22 cellular contexts compared by ENCODE assay signal in the genomic region with DNA sequence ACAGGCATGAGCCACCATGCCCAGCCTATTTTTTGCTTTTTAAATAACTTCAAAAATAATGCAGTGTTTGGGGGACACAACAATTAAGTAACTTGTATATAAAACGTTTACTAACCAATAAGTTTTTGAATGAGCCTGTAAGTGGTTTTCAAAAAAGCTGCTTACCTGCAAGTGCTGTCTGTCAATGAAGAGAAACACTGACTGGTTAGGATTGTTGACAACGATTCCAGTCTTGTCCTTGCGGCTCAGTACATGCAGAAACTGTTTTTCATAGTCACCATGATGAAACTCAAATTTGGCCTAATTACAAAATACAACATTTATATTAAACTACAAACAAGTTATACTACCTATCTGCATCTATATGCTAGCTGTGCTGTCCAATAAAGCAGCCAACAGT. TPM values are rescaled to one million over a fixed set of nuclear protein-coding genes. Genes with fewer than 3 reads are reported as not detected.
A peak's percentile ranks its signal among the peaks of the same experiment; 100 is the strongest.
DNase-seq lines count a peak whose midpoint lies in the region; ATAC-seq, FAIRE-seq and TF ChIP-seq lines count a peak whose summit lies in the region.
"Had no signal": no experiment of that assay in that cellular context is flagged by ENCODE, and none has a peak within 500 bp of the region (broad histone marks: within the 10 kb centered on the region; RNA-seq: fewer than 3 reads in every experiment).

No MANE protein-coding gene starts in this region.

- H3K9me3 Mint-ChIP-seq in activated CD8-positive, alpha-beta T cell treated with anti-CD3 and anti-CD28 coated beads for 36 hours: no peaks in the 10 kb centered on the region
- H3K9me3 Mint-ChIP-seq in activated CD8-positive, alpha-beta T cell treated with anti-CD3 and anti-CD28 coated beads, Interleukin-2, amount 10 ng/mL, durations not matched to agents 7 days and 5 days (ENCODE audit: insufficient read depth): no peaks in the 10 kb centered on the region
- no peaks in the 10 kb centered on the region for H3K9me3 Mint-ChIP-seq in natural killer cell
- no peaks in the 10 kb centered on the region for H3K9me3 Mint-ChIP-seq in natural killer cell treated with Interleukin-12 subunit alpha and Interleukin-12 subunit beta and Interleukin-15 and Interleukin-18, amount 100 ng/mL, for 72 hours
- no peaks in the 10 kb centered on the region for H3K9me3 Mint-ChIP-seq in stimulated activated effector memory CD8-positive, alpha-beta T cell treated with anti-CD3 and anti-CD28 coated beads, Interleukin-12 subunit alpha, Interleukin-12 subunit beta, amount 100 ng/mL, for 72 hours
- H3K9me3 Mint-ChIP-seq: CD8-positive, alpha-beta T cell had no signal

- RAD21 ChIA-PET in GM12878 (lab: Charles Lee; ENCODE audit: unreplicated experiment): no interaction called here

- peak overlapping the region; percentile 62 for H3K27ac Mint-ChIP-seq in activated CD8-positive, alpha-beta T cell treated with anti-CD3 and anti-CD28 coated beads for 36 hours
- no peak overlapping the region for H3K27ac Mint-ChIP-seq in activated CD8-positive, alpha-beta T cell treated with anti-CD3 and anti-CD28 coated beads, Interleukin-2, amount 10 ng/mL, durations not matched to agents 7 days and 5 days
- H3K27ac Mint-ChIP-seq in natural killer cell: peak overlapping the region; percentile 55 to 74
- no peak overlapping the region for H3K27ac Mint-ChIP-seq in natural killer cell treated with Interleukin-12 subunit alpha and Interleukin-12 subunit beta and Interleukin-15 and Interleukin-18, amount 100 ng/mL, for 72 hours
- H3K27ac Mint-ChIP-seq in stimulated activated effector memory CD8-positive, alpha-beta T cell treated with anti-CD3 and anti-CD28 coated beads, Interleukin-12 subunit alpha, Interleukin-12 subunit beta, amount 100 ng/mL, for 72 hours: peak overlapping the region; percentile 3

- no peak for TF ChIP-seq POLR2A in GM12878 (IDR thresholded peaks at IDR 0.05; ENCODE audit: low read depth, low read length)

- no peak for TF ChIP-seq CTCF in activated CD8-positive, alpha-beta T cell treated with anti-CD3 and anti-CD28 coated beads for 36 hours (IDR thresholded peaks at IDR 0.05)
- TF ChIP-seq CTCF in natural killer cell (IDR thresholded peaks at IDR 0.05) (no peak), GM12878 (IDR thresholded peaks at IDR 0.05 in 2 of 3, conservative IDR thresholded peaks at IDR 0.05 in 1 of 3; ENCODE audit: control insufficient read depth in 2 of 3, extremely low read depth in 1 of 3, insufficient read depth in 1 of 3, low read depth in 3 of 3, low read length in 3 of 3) (no peak)

- peaks cover 7 to 50% of the 10 kb centered on the region in 2 experiments for H3K36me3 ChIP-seq in GM12878 (ENCODE audit: control insufficient read depth in 2 of 2, insufficient read depth in 2 of 2, low read length in 1 of 2)

- no peak for ATAC-seq in activated CD8-positive, alpha-beta T cell treated with anti-CD3 and anti-CD28 coated beads for 36 hours
- ATAC-seq in activated CD8-positive, alpha-beta T cell treated with anti-CD3 and anti-CD28 coated beads, Interleukin-2, amount 10 ng/mL, durations not matched to agents 7 days and 5 days: no peak
- ATAC-seq in natural killer cell (no peak), GM12878 (no peak), HG03439 (IDR thresholded peaks at IDR 0.05; ENCODE audit: unreplicated experiment) (no peak)
- ATAC-seq in natural killer cell treated with Interleukin-12 subunit alpha and Interleukin-12 subunit beta and Interleukin-15 and Interleukin-18, amount 100 ng/mL, for 72 hours: no peak
- no peak for ATAC-seq in stimulated activated effector memory CD8-positive, alpha-beta T cell treated with anti-CD3 and anti-CD28 coated beads, Interleukin-12 subunit alpha, Interleukin-12 subunit beta, amount 100 ng/mL, for 72 hours
- ATAC-seq: CD8-positive, alpha-beta T cell had no signal

- POLR2A ChIA-PET in activated CD8-positive, alpha-beta T cell treated with anti-CD3 and anti-CD28 coated beads for 36 hours (lab: Charles Lee): interaction anchor here (1.2 to 4.4 kb wide), 2 partner anchors 10 to 59 kb away, joined by 3 to 22 read pairs; partner anchors contain the start of gene C6orf62
- POLR2A ChIA-PET in activated CD8-positive, alpha-beta T cell treated with anti-CD3 and anti-CD28 coated beads, Interleukin-2, amount 10 ng/mL, durations not matched to agents 7 days and 5 days (lab: Charles Lee): interaction anchor here (0.6 to 0.7 kb wide), 2 partner anchors 60 to 167 kb away, joined by 3 read pairs; no protein-coding TSS in a partner anchor
- POLR2A ChIA-PET in GM12878 (lab: Charles Lee): interaction anchor here (0.9 kb wide), 1 partner anchor 42 kb away, joined by 3 read pairs; the partner anchor contains the start of genes ACOT13 and TDP2

- no peak overlapping the region for H3K4me3 Mint-ChIP-seq in activated CD8-positive, alpha-beta T cell treated with anti-CD3 and anti-CD28 coated beads for 36 hours
- no peak overlapping the region for H3K4me3 Mint-ChIP-seq in activated CD8-positive, alpha-beta T cell treated with anti-CD3 and anti-CD28 coated beads, Interleukin-2, amount 10 ng/mL, durations not matched to agents 7 days and 5 days
- H3K4me3 Mint-ChIP-seq in natural killer cell: no peak overlapping the region
- H3K4me3 Mint-ChIP-seq in natural killer cell treated with Interleukin-12 subunit alpha and Interleukin-12 subunit beta and Interleukin-15 and Interleukin-18, amount 100 ng/mL, for 72 hours: no peak overlapping the region
- H3K4me3 Mint-ChIP-seq in stimulated activated effector memory CD8-positive, alpha-beta T cell treated with anti-CD3 and anti-CD28 coated beads, Interleukin-12 subunit alpha, Interleukin-12 subunit beta, amount 100 ng/mL, for 72 hours: no peak overlapping the region
- H3K4me3 Mint-ChIP-seq: CD8-positive, alpha-beta T cell had no signal

- peaks cover 24% of the 10 kb centered on the region for H3K79me2 ChIP-seq in GM12878 (ENCODE audit: control insufficient read depth, insufficient read depth, low read length)

- H3K27ac ChIP-seq in GM12878 (ENCODE audit: control insufficient read depth, insufficient read depth): no peak overlapping the region
- H3K27ac ChIP-seq: BLaER1, HL-60 had no signal

- H3K9ac ChIP-seq in GM12878 (ENCODE audit: control insufficient read depth, insufficient read depth, low read length): no peak overlapping the region
- H3K9ac ChIP-seq: BLaER1 had no signal

- SMC1A ChIA-PET in GM12878 (lab: Charles Lee; ENCODE audit: uncharacterized antibody, unreplicated experiment): interaction anchor here (1.1 kb wide), 1 partner anchor 13 kb away, joined by 3 read pairs; no protein-coding TSS in a partner anchor

- peaks cover 70% of the 10 kb centered on the region for H3K36me3 Mint-ChIP-seq in activated CD8-positive, alpha-beta T cell treated with anti-CD3 and anti-CD28 coated beads for 36 hours (ENCODE audit: low read depth)
- peaks cover 76% of the 10 kb centered on the region for H3K36me3 Mint-ChIP-seq in activated CD8-positive, alpha-beta T cell treated with anti-CD3 and anti-CD28 coated beads, Interleukin-2, amount 10 ng/mL, durations not matched to agents 7 days and 5 days (ENCODE audit: low read depth)
- H3K36me3 Mint-ChIP-seq in natural killer cell: peaks cover 33% of the 10 kb centered on the region
- H3K36me3 Mint-ChIP-seq in natural killer cell treated with Interleukin-12 subunit alpha and Interleukin-12 subunit beta and Interleukin-15 and Interleukin-18, amount 100 ng/mL, for 72 hours: peaks cover 43% of the 10 kb centered on the region
- peaks cover 100% of the 10 kb centered on the region for H3K36me3 Mint-ChIP-seq in stimulated activated effector memory CD8-positive, alpha-beta T cell treated with anti-CD3 and anti-CD28 coated beads, Interleukin-12 subunit alpha, Interleukin-12 subunit beta, amount 100 ng/mL, for 72 hours

- intact Hi-C loops in activated CD8-positive, alpha-beta T cell treated with anti-CD3 and anti-CD28 coated beads for 36 hours (cut with micrococcal nuclease): no loop called here
- intact Hi-C loops in natural killer cell (cut with micrococcal nuclease): no loop called here
- intact Hi-C loops in GM12878 (cut with micrococcal nuclease; ENCODE audit: unreplicated experiment): no loop called here

- H3K4me2 ChIP-seq in GM12878 (ENCODE audit: control insufficient read depth, insufficient read depth): no peak overlapping the region
- H3K4me2 ChIP-seq: BLaER1 had no signal

- DNase-seq in activated CD8-positive, alpha-beta T cell treated with anti-CD3 and anti-CD28 coated beads for 36 hours: no peak
- no peak for DNase-seq in activated CD8-positive, alpha-beta T cell treated with anti-CD3 and anti-CD28 coated beads, Interleukin-2, amount 10 ng/mL, durations not matched to agents 7 days and 5 days
- DNase-seq in natural killer cell: no peak
- no peak for DNase-seq in natural killer cell treated with Interleukin-12 subunit alpha and Interleukin-12 subunit beta and Interleukin-15 and Interleukin-18, amount 100 ng/mL, for 72 hours (ENCODE audit: low spot score)
- DNase-seq in GM12878 (ENCODE audit: low read depth, low spot score): no peak
- DNase-seq in stimulated activated effector memory CD8-positive, alpha-beta T cell treated with anti-CD3 and anti-CD28 coated beads, Interleukin-12 subunit alpha, Interleukin-12 subunit beta, amount 100 ng/mL, for 72 hours (ENCODE audit: low spot score in 2 of 2): no peak
- no peak for DNase-seq in H4 (ENCODE audit: low spot score)
- DNase-seq: CD8-positive, alpha-beta T cell; IMR-90; Karpas-422; NCI-H1048; NCI-H1436; NCI-H1930; NCI-H226; NCI-H524 treated with DMSO at 0.1 percent for 48 hours; RPMI8226; SIG-M5 had no signal

- H3K27me3 Mint-ChIP-seq in activated CD8-positive, alpha-beta T cell treated with anti-CD3 and anti-CD28 coated beads for 36 hours: no peaks in the 10 kb centered on the region
- no peaks in the 10 kb centered on the region for H3K27me3 Mint-ChIP-seq in activated CD8-positive, alpha-beta T cell treated with anti-CD3 and anti-CD28 coated beads, Interleukin-2, amount 10 ng/mL, durations not matched to agents 7 days and 5 days (ENCODE audit: low read depth)
- H3K27me3 Mint-ChIP-seq in natural killer cell (ENCODE audit: low read depth in 2 of 2): no peaks in the 10 kb centered on the region
- H3K27me3 Mint-ChIP-seq in natural killer cell treated with Interleukin-12 subunit alpha and Interleukin-12 subunit beta and Interleukin-15 and Interleukin-18, amount 100 ng/mL, for 72 hours: no peaks in the 10 kb centered on the region

- TSS peak; percentile 1 for BruUV-seq in GM12878 (replicated peaks; lab: Mats Ljungman, UMichigan)

- FAIRE-seq in GM12878 (lab: Jason Lieb, UNC): no peak
- FAIRE-seq: D721Med had no signal

- 93% methylated on average over 3 of the region's 3 CpGs for WGBS in GM12878 (ENCODE audit: insufficient coverage, insufficient replicate concordance, low lambda C conversion rate, missing lambda C conversion rate)

- H2AFZ ChIP-seq in GM12878 (ENCODE audit: control insufficient read depth, low read depth, low read length): no peak overlapping the region

- peaks cover 47% of the 10 kb centered on the region for H3K4me1 Mint-ChIP-seq in activated CD8-positive, alpha-beta T cell treated with anti-CD3 and anti-CD28 coated beads for 36 hours (ENCODE audit: low read depth)
- H3K4me1 Mint-ChIP-seq in activated CD8-positive, alpha-beta T cell treated with anti-CD3 and anti-CD28 coated beads, Interleukin-2, amount 10 ng/mL, durations not matched to agents 7 days and 5 days (ENCODE audit: low read depth): peaks cover 30% of the 10 kb centered on the region
- peaks cover 43 to 44% of the 10 kb centered on the region in 2 donors for H3K4me1 Mint-ChIP-seq in natural killer cell
- peaks cover 27 to 36% of the 10 kb centered on the region in 2 donors for H3K4me1 Mint-ChIP-seq in natural killer cell treated with Interleukin-12 subunit alpha and Interleukin-12 subunit beta and Interleukin-15 and Interleukin-18, amount 100 ng/mL, for 72 hours (ENCODE audit: low read depth in 2 of 2)
- H3K4me1 Mint-ChIP-seq in stimulated activated effector memory CD8-positive, alpha-beta T cell treated with anti-CD3 and anti-CD28 coated beads, Interleukin-12 subunit alpha, Interleukin-12 subunit beta, amount 100 ng/mL, for 72 hours: peaks cover 55% of the 10 kb centered on the region

- no peaks in the 10 kb centered on the region for H3K4me1 ChIP-seq in GM12878 (ENCODE audit: control insufficient read depth, insufficient read depth, low read length)
- H3K4me1 ChIP-seq: BLaER1 had no signal

- no peaks in the 10 kb centered on the region for H3K9me3 ChIP-seq in GM12878 (replicated peaks; ENCODE audit: control insufficient read depth, insufficient read depth, low read length)
- H3K9me3 ChIP-seq: BLaER1, HAP-1 had no signal

- H3K27me3 ChIP-seq in GM12878 (replicated peaks in 1 of 2; ENCODE audit: control insufficient read depth in 2 of 2, insufficient read depth in 2 of 2, low read length in 1 of 2): no peaks in the 10 kb centered on the region
- H3K27me3 ChIP-seq: BLaER1 had no signal

- in situ Hi-C loops in GM12878 (cut with MboI): loop anchor here (25.0 kb wide), 1 partner anchor 646 kb away; no protein-coding TSS in a partner anchor

- H4K20me1 ChIP-seq in GM12878 (ENCODE audit: control insufficient read depth, insufficient read depth): 0 out of 2 replicates have a peak, but pooled peaks cover 4% of the 10 kb centered on the region

- TF ChIP-seq EP300 in GM12878 (IDR thresholded peaks at IDR 0.05; ENCODE audit: borderline replicate concordance in 1 of 2, control insufficient read depth in 1 of 2, low read depth in 2 of 2, low read length in 2 of 2): no peak

- no peak for TF ChIP-seq RAD21 in GM12878 (IDR thresholded peaks at IDR 0.05; ENCODE audit: insufficient read depth, low read depth, low read length)

- CTCF ChIA-PET in activated CD8-positive, alpha-beta T cell treated with anti-CD3 and anti-CD28 coated beads for 36 hours (lab: Charles Lee): interaction anchor here (1.1 to 1.4 kb wide), 2 partner anchors 9 to 127 kb away, joined by 5 to 6 read pairs; no protein-coding TSS in a partner anchor
- CTCF ChIA-PET in activated CD8-positive, alpha-beta T cell treated with anti-CD3 and anti-CD28 coated beads, Interleukin-2, amount 10 ng/mL, durations not matched to agents 7 days and 5 days (lab: Charles Lee): interaction anchor here (0.8 to 1.6 kb wide), 2 partner anchors 50 to 125 kb away, joined by 3 to 4 read pairs; no protein-coding TSS in a partner anchor
- CTCF ChIA-PET in GM12878 (lab: Yijun Ruan, JAX): interaction anchor here (0.7 to 1.7 kb wide), 3 partner anchors 58 to 187 kb away, joined by 3 read pairs; no protein-coding TSS in a partner anchor

- no peak overlapping the region for H3K4me3 ChIP-seq in GM12878
- H3K4me3 ChIP-seq: BLaER1, HAP-1 had no signal

RNA-seq across cellular contexts. Expression of gene C6orf62, which starts 10.3 kb away (rescaled TPM):
- total RNA-seq in activated CD8-positive, alpha-beta T cell treated with anti-CD3 and anti-CD28 coated beads for 36 hours: 100 to 1,000 TPM; 103 to 106 TPM
- 100 to 1,000 TPM; 121 to 128 TPM for total RNA-seq in activated CD8-positive, alpha-beta T cell treated with anti-CD3 and anti-CD28 coated beads, Interleukin-2, amount 10 ng/mL, durations not matched to agents 7 days and 5 days
- 100 to 1,000 TPM; 129 to 163 (median 130) TPM for total RNA-seq in natural killer cell
- 100 to 1,000 TPM; 119 to 127 TPM for total RNA-seq in natural killer cell treated with Interleukin-12 subunit alpha and Interleukin-12 subunit beta and Interleukin-15 and Interleukin-18, amount 100 ng/mL, for 72 hours
- total RNA-seq in GM12878 (2013; cell fraction: nucleolus; rRNA removed): 86.5 and 96.5 TPM in 2 replicates
- total RNA-seq in GM12878 (2014; rRNA removed): 55.6 and 61.5 TPM in 2 replicates
- 92.2 and 92.7 TPM in 2 replicates for total RNA-seq in GM12878 (2014; rRNA removed; fragmentation: Illumina TruSeq; extraction: Trizol)
- total RNA-seq in GM12878 (2021): 111 and 113 TPM in 2 replicates
- polyA plus RNA-seq in GM12878 (2011; ENCODE audit: low read depth): 46.1 TPM
- polyA plus RNA-seq in GM12878 (2011; rRNA removed): 128 and 158 TPM in 2 replicates
- 53.6 and 63.0 TPM in 2 replicates for polyA plus RNA-seq in GM12878 (2011; cell fraction: cytosol; rRNA removed)
- 81.7 and 136 TPM in 2 replicates for polyA plus RNA-seq in GM12878 (2011; cell fraction: nucleus; rRNA removed)
- polyA plus RNA-seq in GM12878 (2012): 85.1 and 101 TPM in 2 replicates
- 125 and 161 TPM in 2 replicates for polyA plus RNA-seq in GM12878 (2014; fragmentation: Illumina TruSeq; extraction: Trizol)
- polyA plus RNA-seq in GM12878 (2014; fragmentation: Nextera tagmentation; extraction: Ambion mirVana): 100 to 1,000 TPM; 196 to 565 TPM
- 66.8 and 73.9 TPM in 2 replicates for polyA plus RNA-seq in GM12878 (2014; rRNA removed)
- polyA plus RNA-seq in GM12878 (2016; fragmentation: Nextera tagmentation; extraction: Ambion mirVana): 100 to 1,000 TPM; 290 to 309 TPM
- polyA minus RNA-seq in GM12878 (2011; rRNA and poly(A)+ RNA removed): 89.7 and 107 TPM in 2 replicates
- polyA minus RNA-seq in GM12878 (2011; cell fraction: cytosol; rRNA and poly(A)+ RNA removed): 42.2 and 63.3 TPM in 2 replicates
- 36.1 and 50.7 TPM in 2 replicates for polyA minus RNA-seq in GM12878 (2011; cell fraction: nucleus; rRNA and poly(A)+ RNA removed)
- 115 and 120 TPM in 2 replicates for total RNA-seq in H4 (2014; rRNA removed; shearing (Covaris generic))

RNA-seq across cellular contexts. Expression of gene ACOT13, which starts 41.7 kb away (rescaled TPM):
- total RNA-seq in activated CD8-positive, alpha-beta T cell treated with anti-CD3 and anti-CD28 coated beads for 36 hours: 10 to 100 TPM; 28.9 to 33.6 TPM
- total RNA-seq in activated CD8-positive, alpha-beta T cell treated with anti-CD3 and anti-CD28 coated beads, Interleukin-2, amount 10 ng/mL, durations not matched to agents 7 days and 5 days: 10 to 100 TPM; 21.3 to 22.6 TPM
- total RNA-seq in natural killer cell (1 to 10 TPM; 3.2 to 4.3 (median 4.2) TPM), GM12878 (2014; rRNA removed) (6.0 and 7.5 TPM in 2 replicates), GM12878 (2014; rRNA removed; fragmentation: Illumina TruSeq; extraction: Trizol) (26.6 and 28.2 TPM in 2 replicates), GM12878 (2021) (28.6 and 33.8 TPM in 2 replicates)
- total RNA-seq in natural killer cell treated with Interleukin-12 subunit alpha and Interleukin-12 subunit beta and Interleukin-15 and Interleukin-18, amount 100 ng/mL, for 72 hours: 10 to 100 TPM; 10.2 to 20.1 TPM
- total RNA-seq in GM12878 (2013; cell fraction: nucleolus; rRNA removed): 3.6 and 4.8 TPM in 2 replicates
- 3.9 TPM for polyA plus RNA-seq in GM12878 (2011; ENCODE audit: low read depth)
- polyA plus RNA-seq in GM12878 (2011; rRNA removed) (31.4 and 48.4 TPM in 2 replicates), GM12878 (2014; fragmentation: Illumina TruSeq; extraction: Trizol) (41.9 and 46.5 TPM in 2 replicates), GM12878 (2014; fragmentation: Nextera tagmentation; extraction: Ambion mirVana) (10 to 100 TPM; 54.8 to 60.6 TPM), GM12878 (2014; rRNA removed) (19.6 and 26.8 TPM in 2 replicates), GM12878 (2016; fragmentation: Nextera tagmentation; extraction: Ambion mirVana) (10 to 100 TPM; 55.7 to 57.1 TPM)
- 11.6 and 16.2 TPM in 2 replicates for polyA plus RNA-seq in GM12878 (2011; cell fraction: cytosol; rRNA removed)
- 6.4 and 8.4 TPM in 2 replicates for polyA plus RNA-seq in GM12878 (2011; cell fraction: nucleus; rRNA removed)
- polyA plus RNA-seq in GM12878 (2012): 16.9 and 21.0 TPM in 2 replicates
- 2.2 and 5.0 TPM in 2 replicates for polyA minus RNA-seq in GM12878 (2011; rRNA and poly(A)+ RNA removed)
- 1.2 and 4.4 TPM in 2 replicates for polyA minus RNA-seq in GM12878 (2011; cell fraction: cytosol; rRNA and poly(A)+ RNA removed)
- polyA minus RNA-seq in GM12878 (2011; cell fraction: nucleus; rRNA and poly(A)+ RNA removed): 1.3 and 2.3 TPM in 2 replicates
- 18.3 and 22.2 TPM in 2 replicates for total RNA-seq in H4 (2014; rRNA removed; shearing (Covaris generic))

RNA-seq across cellular contexts. Expression of gene TDP2, which starts 41.9 kb away (rescaled TPM):
- 10 to 100 TPM; 37.4 to 39.8 TPM for total RNA-seq in activated CD8-positive, alpha-beta T cell treated with anti-CD3 and anti-CD28 coated beads for 36 hours
- total RNA-seq in activated CD8-positive, alpha-beta T cell treated with anti-CD3 and anti-CD28 coated beads, Interleukin-2, amount 10 ng/mL, durations not matched to agents 7 days and 5 days: 10 to 100 TPM; 43.0 to 44.0 TPM
- total RNA-seq in natural killer cell: 10 to 100 TPM; 43.2 to 51.9 (median 49.5) TPM
- total RNA-seq in natural killer cell treated with Interleukin-12 subunit alpha and Interleukin-12 subunit beta and Interleukin-15 and Interleukin-18, amount 100 ng/mL, for 72 hours: 10 to 100 TPM; 48.1 to 48.4 TPM
- total RNA-seq in GM12878 (2013; cell fraction: nucleolus; rRNA removed): 44.7 and 45.5 TPM in 2 replicates
- total RNA-seq in GM12878 (2014; rRNA removed): 32.1 and 35.1 TPM in 2 replicates
- 30.4 and 32.9 TPM in 2 replicates for total RNA-seq in GM12878 (2014; rRNA removed; fragmentation: Illumina TruSeq; extraction: Trizol)
- 35.8 and 38.1 TPM in 2 replicates for total RNA-seq in GM12878 (2021)
- polyA plus RNA-seq in GM12878 (2011; ENCODE audit: low read depth): 26.8 TPM
- polyA plus RNA-seq in GM12878 (2011; rRNA removed): 48.7 and 71.6 TPM in 2 replicates
- 18.0 and 28.8 TPM in 2 replicates for polyA plus RNA-seq in GM12878 (2011; cell fraction: cytosol; rRNA removed)
- polyA plus RNA-seq in GM12878 (2011; cell fraction: nucleus; rRNA removed): 33.2 and 46.6 TPM in 2 replicates
- polyA plus RNA-seq in GM12878 (2012): 35.9 and 36.0 TPM in 2 replicates
- 52.5 and 59.2 TPM in 2 replicates for polyA plus RNA-seq in GM12878 (2014; fragmentation: Illumina TruSeq; extraction: Trizol)
- polyA plus RNA-seq in GM12878 (2014; fragmentation: Nextera tagmentation; extraction: Ambion mirVana): 10 to 100 TPM; 24.4 to 29.8 TPM
- 35.3 and 39.6 TPM in 2 replicates for polyA plus RNA-seq in GM12878 (2014; rRNA removed)
- 10 to 100 TPM; 50.5 to 53.3 TPM for polyA plus RNA-seq in GM12878 (2016; fragmentation: Nextera tagmentation; extraction: Ambion mirVana)
- 20.3 and 20.5 TPM in 2 replicates for polyA minus RNA-seq in GM12878 (2011; rRNA and poly(A)+ RNA removed)
- polyA minus RNA-seq in GM12878 (2011; cell fraction: cytosol; rRNA and poly(A)+ RNA removed): 10.8 and 11.3 TPM in 2 replicates
- polyA minus RNA-seq in GM12878 (2011; cell fraction: nucleus; rRNA and poly(A)+ RNA removed): 33.6 and 57.3 TPM in 2 replicates
- total RNA-seq in H4 (2014; rRNA removed; shearing (Covaris generic)): 38.1 and 51.0 TPM in 2 replicates

Comparison
In these comparisons a context has a peak if more than half of its experiments do, and no peak if none do; other contexts are left out.
1. H3K27ac Mint-ChIP-seq: peak in activated CD8-positive, alpha-beta T cell treated with anti-CD3 and anti-CD28 coated beads for 36 hours (single experiment), natural killer cell (2 of 2) and stimulated activated effector memory CD8-positive, alpha-beta T cell treated with anti-CD3 and anti-CD28 coated beads, Interleukin-12 subunit alpha, Interleukin-12 subunit beta, amount 100 ng/mL, for 72 hours (single experiment); none in activated CD8-positive, alpha-beta T cell treated with anti-CD3 and anti-CD28 coated beads, Interleukin-2, amount 10 ng/mL, durations not matched to agents 7 days and 5 days (single experiment) and natural killer cell treated with Interleukin-12 subunit alpha and Interleukin-12 subunit beta and Interleukin-15 and Interleukin-18, amount 100 ng/mL, for 72 hours (0 of 2).